ENCODE assay signal across 18 cellular contexts in the genomic region with DNA sequence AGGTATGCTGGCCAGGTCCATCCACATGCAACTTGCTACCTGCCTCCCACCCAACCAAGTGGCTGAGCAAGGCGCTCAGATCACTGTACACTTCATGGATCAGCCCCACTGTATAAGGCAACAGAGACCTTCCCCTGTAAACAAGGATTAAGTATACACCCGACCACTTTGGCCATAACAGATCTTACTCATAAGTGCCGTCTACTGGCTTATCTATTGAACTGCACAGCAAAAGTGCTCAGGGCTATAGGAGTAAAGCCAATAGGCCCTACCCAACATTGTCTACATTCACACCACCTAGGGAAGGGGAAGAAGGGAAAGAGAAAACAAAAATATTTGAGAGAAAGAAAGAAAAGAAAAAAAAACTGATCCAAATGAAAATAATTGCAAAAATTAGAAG.
"Had no signal": no experiment of that assay in that cellular context is flagged by ENCODE, and none has a peak within 500 bp of the region (broad histone marks: within the 10 kb centered on the region; RNA-seq: fewer than 3 reads in every experiment).

No MANE protein-coding gene starts in this region.

- H3K4me3 ChIP-seq: lung, vagina had no signal

- H3K27ac ChIP-seq: brain microvascular endothelial cell, vagina had no signal

- ATAC-seq: activated CD8-positive, alpha-beta memory T cell treated with anti-CD3 and anti-CD28 coated beads, Interleukin-2, amount 10 ng/mL, durations not matched to agents 7 days and 5 days; activated T-cell treated with anti-CD3 and anti-CD28 coated beads, Interleukin-2, amount 50 U/mL, for 4 hours; effector memory CD8-positive, alpha-beta T cell; left colon; natural killer cell treated with Interleukin-12 subunit alpha and Interleukin-12 subunit beta and Interleukin-15 and Interleukin-18, amount 100 ng/mL, for 72 hours; right cardiac atrium had no signal

- FAIRE-seq: small intestine had no signal

- H3K27me3 ChIP-seq: brain microvascular endothelial cell, vagina had no signal

- H3K4me1 ChIP-seq: vagina had no signal

- DNase-seq: activated CD4-positive, alpha-beta T cell treated with anti-CD3 and anti-CD28 coated beads, Interleukin-2, amount 50 U/mL, for 48 hours; activated CD4-positive, CD25-positive, alpha-beta regulatory T cell treated with anti-CD3 and anti-CD28 coated beads, Interleukin-2, amount 50 U/mL, for 72 hours; activated CD8-positive, alpha-beta memory T cell treated with anti-CD3 and anti-CD28 coated beads, Interleukin-2, amount 10 ng/mL, durations not matched to agents 7 days and 5 days; activated gamma-delta T cell; activated naive CD8-positive, alpha-beta T cell treated with anti-CD3 and anti-CD28 coated beads for 36 hours; activated T-cell treated with anti-CD3 and anti-CD28 coated beads, Interleukin-2, amount 50 U/mL, for 4 hours; brain microvascular endothelial cell; cerebellar nuclear complex; effector memory CD8-positive, alpha-beta T cell; erythroblast; hippocampal formation; left colon; occipital lobe; right cardiac atrium; small intestine had no signal

- H3K36me3 ChIP-seq: brain microvascular endothelial cell, vagina had no signal
